ENCODE assay signal across 1 cellular context in genomic region chr4:138275946-138276621, GRCh38.
TF ChIP-seq lines count a peak whose summit lies in the region.

No MANE protein-coding gene starts in this region.

TF ChIP-seq in SK-N-SH, 30 proteins besides CTCF, POLR2A, EP300 and RAD21 (continued from another document):
- TF ChIP-seq CHD2 (IDR thresholded peaks at IDR 0.05; ENCODE audit: low read length, partially characterized antibody) (no peak), PBX3 (IDR thresholded peaks at IDR 0.05) (no peak), FOSL2 (IDR thresholded peaks at IDR 0.05; ENCODE audit: borderline replicate concordance, low read depth) (peak; percentile 56), NFIC (IDR thresholded peaks at IDR 0.05; ENCODE audit: borderline replicate concordance) (no peak)
TF ChIP-seq in SK-N-SH: peak in this region for 3.
